Comparison of ENCODE assay signal across 19 cellular contexts in the genomic region with DNA sequence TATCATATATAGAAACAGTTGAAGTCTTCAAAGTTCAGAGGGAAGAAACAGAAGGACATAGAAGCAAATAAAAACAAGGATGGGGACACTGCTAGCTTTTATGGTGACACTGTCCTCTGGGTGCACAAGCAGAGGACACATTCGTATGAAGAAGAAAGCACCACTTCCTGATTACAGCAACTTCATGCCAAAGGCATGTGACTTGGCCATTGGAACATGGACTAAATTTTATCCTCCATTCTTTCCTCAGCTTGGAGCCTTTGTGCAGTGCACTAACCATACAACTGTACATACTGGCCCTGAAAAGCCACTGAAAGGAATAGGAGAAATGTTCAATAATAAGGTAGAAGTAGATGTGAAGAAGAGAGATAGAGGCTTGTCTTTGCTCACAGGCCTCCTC.
"Had no signal": no experiment of that assay in that cellular context is flagged by ENCODE, and none has a peak within 500 bp of the region (broad histone marks: within the 10 kb centered on the region; RNA-seq: fewer than 3 reads in every experiment).

No MANE protein-coding gene starts in this region.

- H3K4me1 ChIP-seq: pancreas had no signal

- H3K27me3 ChIP-seq: right atrium auricular region, tibial nerve had no signal

- H3K4me3 ChIP-seq: cardiac muscle cell, gastrocnemius medialis, pancreas, psoas muscle, right atrium auricular region, stomach, suprapubic skin, tibial nerve had no signal

- H3K27ac ChIP-seq: cardiac muscle cell, pancreas, psoas muscle had no signal

- DNase-seq: activated CD4-positive, alpha-beta T cell treated with anti-CD3 and anti-CD28 coated beads for 4 hours; activated CD4-positive, alpha-beta T cell treated with anti-CD3 and anti-CD28 coated beads, Interleukin-2, amount 50 U/mL, for 48 hours; activated CD4-positive, CD25-positive, alpha-beta regulatory T cell; activated naive CD4-positive, alpha-beta T cell treated with anti-CD3 and anti-CD28 coated beads for 36 hours; activated naive CD8-positive, alpha-beta T cell treated with anti-CD3 and anti-CD28 coated beads, Interleukin-2, amount 10 ng/mL, durations not matched to agents 7 days and 5 days; activated T-cell treated with anti-CD3 and anti-CD28 coated beads, Interleukin-2, amount 50 U/mL, for 48 hours; effector CD4-positive, alpha-beta T cell; erythroblast; gastrocnemius medialis; mammary epithelial cell; midbrain; natural killer cell; pancreas; psoas muscle; stomach had no signal

- H3K9me3 ChIP-seq: gastrocnemius medialis, pancreas, psoas muscle, right atrium auricular region, stomach, suprapubic skin, tibial nerve had no signal

- FAIRE-seq: pancreas had no signal

- ATAC-seq: gastrocnemius medialis, natural killer cell, pancreas, psoas muscle had no signal

- H3K36me3 ChIP-seq: cardiac muscle cell, gastrocnemius medialis, pancreas, right atrium auricular region, stomach, suprapubic skin, tibial nerve had no signal
